In the genomic region with DNA sequence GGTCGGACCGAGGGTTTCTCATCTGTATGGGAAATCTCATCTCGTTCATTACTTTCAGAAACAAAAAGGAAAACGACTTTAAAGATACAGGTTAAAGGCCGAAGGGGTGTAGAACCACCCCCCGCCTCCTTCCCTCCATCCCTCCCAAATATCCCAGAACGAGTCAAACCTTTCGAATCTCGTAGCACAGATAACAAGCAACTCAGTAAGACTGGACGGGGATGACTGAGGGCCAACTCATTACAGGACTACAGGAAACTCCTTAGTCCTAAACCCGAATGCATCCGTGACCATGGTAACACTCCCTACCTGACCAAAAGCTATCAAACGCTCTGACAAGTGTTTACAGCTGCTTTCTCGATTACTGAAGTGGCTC, we compare ENCODE assay signal across 8 cellular contexts. TPM values are rescaled to one million over a fixed set of nuclear protein-coding genes. Genes with fewer than 3 reads are reported as not detected.
A peak's percentile ranks its signal among the peaks of the same experiment; 100 is the strongest.
DNase-seq lines count a peak whose midpoint lies in the region; ATAC-seq and TF ChIP-seq lines count a peak whose summit lies in the region.
"Not testable (repeated sequence)": the region's sequence is repeated elsewhere in the genome, so short reads cannot be mapped to it uniquely, and the experiment has no call there.

No MANE protein-coding gene starts in this region.

- H3K27me3 Mint-ChIP-seq in activated T-helper 17 cell treated with anti-CD3 and anti-CD28 coated beads, Interleukin-2, amount 50 U/mL, for 72 hours; memory B cell: not testable (repeated sequence)

- not testable (repeated sequence) for TF ChIP-seq CTCF in HL-60 (IDR thresholded peaks at IDR 0.05; ENCODE audit: insufficient read depth, low read length); Panc1 (IDR thresholded peaks at IDR 0.05); esophagus muscularis mucosa (IDR thresholded peaks at IDR 0.05)

- H3K27ac Mint-ChIP-seq in activated T-helper 17 cell treated with anti-CD3 and anti-CD28 coated beads, Interleukin-2, amount 50 U/mL, for 72 hours = peak overlapping the region; percentile 93
- H3K27ac Mint-ChIP-seq in memory B cell = peak overlapping the region; percentile 96
- H3K27ac Mint-ChIP-seq in stimulated activated effector memory CD8-positive, alpha-beta T cell treated with anti-CD3 and anti-CD28 coated beads, Interleukin-12 subunit alpha, Interleukin-12 subunit beta, amount 100 ng/mL, for 72 hours = peak overlapping the region; percentile 91

- H3K9me3 Mint-ChIP-seq in activated T-helper 17 cell treated with anti-CD3 and anti-CD28 coated beads, Interleukin-2, amount 50 U/mL, for 72 hours; memory B cell; stimulated activated effector memory CD8-positive, alpha-beta T cell treated with anti-CD3 and anti-CD28 coated beads, Interleukin-12 subunit alpha, Interleukin-12 subunit beta, amount 100 ng/mL, for 72 hours: not testable (repeated sequence)

- peak overlapping the region; percentile 55 for H3K27ac ChIP-seq in HL-60 (replicated peaks)
- H3K27ac ChIP-seq in Panc1 (ENCODE audit: low read length) = 0 out of 2 replicates have a peak overlapping the region, but pooled peaks have one; percentile 48
- peak overlapping the region; percentile 87 to 92 (median 90) for H3K27ac ChIP-seq in esophagus muscularis mucosa (replicated peaks in 1 of 4)

- BruUV-seq in Panc1 (replicated peaks; lab: Mats Ljungman, UMichigan) = not testable (repeated sequence)

- not testable (repeated sequence) for H3K4me1 ChIP-seq in Panc1 (ENCODE audit: control insufficient read depth, insufficient read depth, low read length); esophagus muscularis mucosa

- CTCF ChIA-PET in Panc1 (lab: Charles Lee) = not testable (repeated sequence)

- H3K4me1 Mint-ChIP-seq in activated T-helper 17 cell treated with anti-CD3 and anti-CD28 coated beads, Interleukin-2, amount 50 U/mL, for 72 hours; memory B cell; stimulated activated effector memory CD8-positive, alpha-beta T cell treated with anti-CD3 and anti-CD28 coated beads, Interleukin-12 subunit alpha, Interleukin-12 subunit beta, amount 100 ng/mL, for 72 hours: not testable (repeated sequence)

- TF ChIP-seq EP300 in esophagus muscularis mucosa (IDR thresholded peaks at IDR 0.05) = not testable (repeated sequence)

- POLR2A ChIA-PET in Panc1 (lab: Charles Lee) = not testable (repeated sequence)

- in situ Hi-C loops in Panc1 (cut with HindIII; ENCODE audit: low pct_unique_long_range_greater_than_20kb, low sequenced_read_pairs) = not testable (repeated sequence)

- H3K4me3 Mint-ChIP-seq in activated T-helper 17 cell treated with anti-CD3 and anti-CD28 coated beads, Interleukin-2, amount 50 U/mL, for 72 hours = peak overlapping the region; percentile 90
- peak overlapping the region; percentile 90 for H3K4me3 Mint-ChIP-seq in memory B cell
- peak overlapping the region; percentile 76 for H3K4me3 Mint-ChIP-seq in stimulated activated effector memory CD8-positive, alpha-beta T cell treated with anti-CD3 and anti-CD28 coated beads, Interleukin-12 subunit alpha, Interleukin-12 subunit beta, amount 100 ng/mL, for 72 hours

- H3K4me3 ChIP-seq in HL-60 (replicated peaks; ENCODE audit: insufficient read depth, low read length) (peak overlapping the region; percentile 32), Panc1 (ENCODE audit: low read depth in 2 of 2, low read length in 2 of 2) (peak overlapping the region; percentile 47 to 59), esophagus muscularis mucosa (peak overlapping the region; percentile 56 to 68 (median 60))

- intact Hi-C loops in Panc1 (cut with micrococcal nuclease; ENCODE audit: unreplicated experiment); esophagus muscularis mucosa (cut with DNase I): not testable (repeated sequence)

- not testable (repeated sequence) for H3K27me3 ChIP-seq in HL-60 (ENCODE audit: insufficient read depth, poor library complexity, severe bottlenecking); Panc1 (ENCODE audit: control insufficient read depth, insufficient read depth, low read length); esophagus muscularis mucosa

- not testable (repeated sequence) for TF ChIP-seq POLR2A in esophagus muscularis mucosa (IDR thresholded peaks at IDR 0.05; ENCODE audit: low read depth)

- H3K36me3 Mint-ChIP-seq in activated T-helper 17 cell treated with anti-CD3 and anti-CD28 coated beads, Interleukin-2, amount 50 U/mL, for 72 hours (ENCODE audit: low read depth); memory B cell: not testable (repeated sequence)
- peaks cover 19% of the 10 kb centered on the region for H3K36me3 Mint-ChIP-seq in stimulated activated effector memory CD8-positive, alpha-beta T cell treated with anti-CD3 and anti-CD28 coated beads, Interleukin-12 subunit alpha, Interleukin-12 subunit beta, amount 100 ng/mL, for 72 hours

- H3K9me3 ChIP-seq in Panc1 (ENCODE audit: control insufficient read depth, insufficient read depth, low read depth, low read length); esophagus muscularis mucosa: not testable (repeated sequence)

- ATAC-seq in GM21529 (IDR thresholded peaks at IDR 0.05; ENCODE audit: unreplicated experiment) = peak; percentile 25
- ATAC-seq in Panc1 = peak; percentile 72
- peak; percentile 65 for ATAC-seq in activated T-helper 17 cell treated with anti-CD3 and anti-CD28 coated beads, Interleukin-2, amount 50 U/mL, for 72 hours (replicated peaks)
- ATAC-seq in memory B cell (ENCODE audit: low read depth) = peak; percentile 11
- peak; percentile 74 for ATAC-seq in stimulated activated effector memory CD8-positive, alpha-beta T cell treated with anti-CD3 and anti-CD28 coated beads, Interleukin-12 subunit alpha, Interleukin-12 subunit beta, amount 100 ng/mL, for 72 hours

- WGBS in esophagus muscularis mucosa = 0% methylated on average over 2 of the region's 14 CpGs

- not testable (repeated sequence) for H3K36me3 ChIP-seq in Panc1 (ENCODE audit: control insufficient read depth, insufficient read depth, low read length); esophagus muscularis mucosa

- DNase-seq in D341Med (ENCODE audit: low spot score) = peak; percentile 7
- peak in 1 of 2 experiments; percentile 25 for DNase-seq in HL-60 (ENCODE audit: low read depth in 1 of 2, low spot score in 1 of 2)
- not testable (repeated sequence) for DNase-seq in Panc1 (ENCODE audit: low read depth, low spot score); esophagus muscularis mucosa (ENCODE audit: extremely low spot score); memory B cell (ENCODE audit: low spot score in 2 of 2)
- peak in 1 of 2 donors; percentile 62 for DNase-seq in stimulated activated effector memory CD8-positive, alpha-beta T cell treated with anti-CD3 and anti-CD28 coated beads, Interleukin-12 subunit alpha, Interleukin-12 subunit beta, amount 100 ng/mL, for 72 hours (ENCODE audit: low spot score in 2 of 2)

RNA-seq across cellular contexts. Expression of a gene that starts 29.0 kb away (rescaled TPM):
- total RNA-seq in Panc1 (2021; ENCODE audit: unreplicated experiment) = not detected
- polyA plus RNA-seq in Panc1 (2012; ENCODE audit: insufficient read length) = not detected
- not detected for total RNA-seq in activated T-helper 17 cell treated with anti-CD3 and anti-CD28 coated beads, Interleukin-2, amount 50 U/mL, for 72 hours
- total RNA-seq in esophagus muscularis mucosa = 10 to 100 TPM in 1 of 4 donors, 1 to 10 TPM in 2, under 1 TPM in 1; 0.17 to 23.2 (median 3.6) TPM

Comparison
In these comparisons a context has a peak if more than half of its experiments do, and no peak if none do; other contexts are left out.
1. ATAC-seq: peak in every context shown above with its lines; median percentile 74 in stimulated activated effector memory CD8-positive, alpha-beta T cell treated with anti-CD3 and anti-CD28 coated beads, Interleukin-12 subunit alpha, Interleukin-12 subunit beta, amount 100 ng/mL, for 72 hours; 72 in Panc1; 65 in activated T-helper 17 cell treated with anti-CD3 and anti-CD28 coated beads, Interleukin-2, amount 50 U/mL, for 72 hours; 25 in GM21529; 11 in memory B cell.